ENCODE assay signal across 20 cellular contexts in the genomic region with DNA sequence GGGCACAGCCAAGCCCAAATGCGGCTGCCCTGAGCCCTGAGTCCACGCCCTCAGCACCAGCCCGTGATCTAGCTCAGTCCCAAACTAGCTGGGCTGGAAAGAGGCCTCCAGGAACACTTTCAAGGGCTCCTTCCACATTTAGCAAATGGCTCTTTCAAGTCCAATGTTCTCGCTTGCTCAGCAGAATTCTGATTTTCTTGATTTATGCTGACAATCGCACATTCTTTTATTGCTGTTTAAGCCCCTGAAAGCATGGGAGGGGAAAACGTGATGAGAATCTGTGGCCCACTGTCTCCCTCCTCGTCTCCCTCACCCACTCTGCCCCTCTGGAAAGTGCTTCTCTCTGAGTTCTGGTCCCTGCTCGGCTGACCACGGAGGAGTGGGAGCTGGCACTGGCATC.
DNase-seq lines count a peak whose midpoint lies in the region; ATAC-seq, FAIRE-seq and TF ChIP-seq lines count a peak whose summit lies in the region.
"Had no signal": no experiment of that assay in that cellular context is flagged by ENCODE, and none has a peak within 500 bp of the region (broad histone marks: within the 10 kb centered on the region; RNA-seq: fewer than 3 reads in every experiment).

No MANE protein-coding gene starts in this region.

- peaks cover 2% of the 10 kb centered on the region for H3K27me3 Mint-ChIP-seq in activated CD4-positive, alpha-beta T cell treated with anti-CD3 and anti-CD28 coated beads, Interleukin-2, amount 10 ng/mL, durations not matched to agents 24 days and 14 days

- POLR2A ChIA-PET in HepG2 (lab: Yijun Ruan, JAX): no interaction called here
- POLR2A ChIA-PET in K562 (lab: Yijun Ruan, JAX): no interaction called here

- no peak for TF ChIP-seq EP300 in HepG2 (IDR thresholded peaks at IDR 0.05; ENCODE audit: low read depth in 2 of 2, low read length in 2 of 2)
- TF ChIP-seq EP300 in HepG2 (CRISPR knock-in tag; IDR thresholded peaks at IDR 0.05; ENCODE audit: borderline replicate concordance): no peak
- TF ChIP-seq EP300 in K562 (IDR thresholded peaks at IDR 0.05; ENCODE audit: low read length): no peak

- H3K4me2 ChIP-seq in HepG2 (ENCODE audit: low read depth, low read length) (no peak overlapping the region), K562 (ENCODE audit: insufficient read depth, low read length) (no peak overlapping the region), parathyroid adenoma (ENCODE audit: low read length) (no peak overlapping the region)
- H3K4me2 ChIP-seq: GM23338 had no signal

- H4K20me1 ChIP-seq in HepG2 (ENCODE audit: insufficient read depth, low read length) (no peaks in the 10 kb centered on the region), K562 (replicated peaks; ENCODE audit: control insufficient read depth, insufficient read depth, low read length) (peaks cover 5% of the 10 kb centered on the region; the same call in 1 of the 2 replicates)

- H3K4me3 Mint-ChIP-seq in activated CD4-positive, alpha-beta T cell treated with anti-CD3 and anti-CD28 coated beads, Interleukin-2, amount 10 ng/mL, durations not matched to agents 24 days and 14 days: no peak overlapping the region
- H3K4me3 Mint-ChIP-seq: CD4-positive, alpha-beta memory T cell; GM23338; H9 had no signal

- ATAC-seq in HepG2 (no peak), right lobe of liver (no peak), K562 (no peak), HG03135 (IDR thresholded peaks at IDR 0.05; ENCODE audit: unreplicated experiment) (no peak)
- ATAC-seq: HCT116 had no signal

- 19% methylated on average over 9 of the region's 9 CpGs for WGBS in HepG2 (ENCODE audit: low lambda C conversion rate)
- WGBS in right lobe of liver (ENCODE audit: insufficient coverage, low coverage, low lambda C conversion rate, missing lambda C conversion rate): 44% methylated on average over 5 of the region's 9 CpGs
- WGBS in K562 (ENCODE audit: insufficient coverage, low coverage, missing lambda C conversion rate): 3% methylated on average over 9 of the region's 9 CpGs

- intact Hi-C loops in HepG2 (cut with micrococcal nuclease; ENCODE audit: unreplicated experiment) (no loop called here), right lobe of liver (cut with DNase I) (no loop called here), K562 (cut with micrococcal nuclease) (loop anchor here (5.0 kb wide), 1 partner anchor 310 kb away; no protein-coding TSS in a partner anchor)
- intact Hi-C loops in activated CD4-positive, alpha-beta T cell treated with anti-CD3 and anti-CD28 coated beads, Interleukin-2, amount 10 ng/mL, durations not matched to agents 24 days and 14 days (cut with micrococcal nuclease): no loop called here

- H3K79me2 ChIP-seq in HepG2 (ENCODE audit: insufficient read depth, low read length): no peaks in the 10 kb centered on the region
- H3K79me2 ChIP-seq in K562 (ENCODE audit: control insufficient read depth, insufficient read depth, low read length): no peaks in the 10 kb centered on the region
- no peaks in the 10 kb centered on the region for H3K79me2 ChIP-seq in parathyroid adenoma

- H3K4me3 ChIP-seq in HepG2 (replicated peaks in 1 of 3; ENCODE audit: insufficient read depth in 1 of 3, low read depth in 2 of 3, low read length in 3 of 3): no peak overlapping the region
- no peak overlapping the region for H3K4me3 ChIP-seq in right lobe of liver
- no peak overlapping the region for H3K4me3 ChIP-seq in K562
- no peak overlapping the region for H3K4me3 ChIP-seq in parathyroid adenoma (ENCODE audit: low read depth, low read length)
- H3K4me3 ChIP-seq: GM23338 had no signal

- H3K9me3 Mint-ChIP-seq in activated CD4-positive, alpha-beta T cell treated with anti-CD3 and anti-CD28 coated beads, Interleukin-2, amount 10 ng/mL, durations not matched to agents 24 days and 14 days: no peaks in the 10 kb centered on the region
- H3K9me3 Mint-ChIP-seq: GM23338 had no signal

- no peaks in the 10 kb centered on the region for H3K36me3 Mint-ChIP-seq in activated CD4-positive, alpha-beta T cell treated with anti-CD3 and anti-CD28 coated beads, Interleukin-2, amount 10 ng/mL, durations not matched to agents 24 days and 14 days (ENCODE audit: low read depth)
- H3K36me3 Mint-ChIP-seq: CD4-positive, alpha-beta memory T cell had no signal

- H3K27ac ChIP-seq in HepG2 (ENCODE audit: extremely low read length, insufficient read depth, low read length) (no peak overlapping the region), right lobe of liver (no peak overlapping the region), K562 (ENCODE audit: extremely low read depth, low read depth, low read length) (no peak overlapping the region), parathyroid adenoma (peak overlapping the region; percentile 1)

- no peak for FAIRE-seq in HepG2 (lab: Jason Lieb, UNC)
- FAIRE-seq in K562 (lab: Jason Lieb, UNC): no peak
- FAIRE-seq: GM12891, GM18507 had no signal

- BruUV-seq in HepG2 (replicated peaks; lab: Mats Ljungman, UMichigan) (no TSS peak), K562 (replicated peaks; lab: Mats Ljungman, UMichigan) (no TSS peak)

- CTCF ChIA-PET in HepG2 (lab: Yijun Ruan, JAX; ENCODE audit: low intra/inter-chr PET ratio, low total read pairs): interaction anchor here (3.2 kb wide), 1 partner anchor 308 kb away, joined by 27 read pairs; no protein-coding TSS in a partner anchor
- CTCF ChIA-PET in K562 (lab: Yijun Ruan, JAX; ENCODE audit: low intra/inter-chr PET ratio): interaction anchor here (1.0 kb wide), 1 partner anchor 308 kb away, joined by 4 read pairs; no protein-coding TSS in a partner anchor

- TF ChIP-seq CTCF in HepG2 (CRISPR knock-in tag; IDR thresholded peaks at IDR 0.05) (no peak), right lobe of liver (IDR thresholded peaks at IDR 0.05) (no peak), K562 (IDR thresholded peaks at IDR 0.05 in 2 of 3, conservative IDR thresholded peaks at IDR 0.05 in 1 of 3; ENCODE audit: insufficient read depth in 2 of 3, low read depth in 1 of 3, low read length in 3 of 3) (no peak), parathyroid adenoma (IDR thresholded peaks at IDR 0.05) (no peak)

- TF ChIP-seq RAD21 in HepG2 (CRISPR knock-in tag; IDR thresholded peaks at IDR 0.05) (no peak), K562 (CRISPR knock-in tag; conservative IDR thresholded peaks at IDR 0.05 in 1 of 2, IDR thresholded peaks at IDR 0.05 in 1 of 2) (no peak)

- H3K4me1 ChIP-seq in HepG2 (ENCODE audit: insufficient read depth, low read length) (no peaks in the 10 kb centered on the region), right lobe of liver (no peaks in the 10 kb centered on the region), K562 (replicated peaks in 1 of 2; ENCODE audit: control insufficient read depth in 2 of 2, insufficient read depth in 2 of 2, low read length in 2 of 2) (peaks cover 0 to 12% of the 10 kb centered on the region in 2 experiments; a peak in 3 of 5 replicates), parathyroid adenoma (peaks cover 5% of the 10 kb centered on the region)

- H3K9ac ChIP-seq in HepG2 (ENCODE audit: insufficient read depth, low read depth, low read length): no peak overlapping the region
- no peak overlapping the region for H3K9ac ChIP-seq in K562 (ENCODE audit: insufficient read depth in 1 of 2, low read depth in 2 of 2, low read length in 2 of 2)
- H3K9ac ChIP-seq in parathyroid adenoma: no peak overlapping the region

- H3K9me3 ChIP-seq in HepG2 (ENCODE audit: low read length): no peaks in the 10 kb centered on the region
- H3K9me3 ChIP-seq in right lobe of liver: no peaks in the 10 kb centered on the region
- no peaks in the 10 kb centered on the region for H3K9me3 ChIP-seq in K562 (replicated peaks; ENCODE audit: control insufficient read depth, insufficient read depth, low read depth, low read length)
- no peaks in the 10 kb centered on the region for H3K9me3 ChIP-seq in parathyroid adenoma (ENCODE audit: control insufficient read depth, low read length)

- H3K36me3 ChIP-seq in HepG2 (replicated peaks in 1 of 2; ENCODE audit: control insufficient read depth in 1 of 2, insufficient read depth in 2 of 2, low read length in 2 of 2): no peaks in the 10 kb centered on the region
- no peaks in the 10 kb centered on the region for H3K36me3 ChIP-seq in right lobe of liver
- H3K36me3 ChIP-seq in K562 (ENCODE audit: control insufficient read depth, insufficient read depth, low read length): no peaks in the 10 kb centered on the region
- no peaks in the 10 kb centered on the region for H3K36me3 ChIP-seq in parathyroid adenoma (ENCODE audit: control insufficient read depth, insufficient read depth, low read length)

- H3K27ac Mint-ChIP-seq in activated CD4-positive, alpha-beta T cell treated with anti-CD3 and anti-CD28 coated beads, Interleukin-2, amount 10 ng/mL, durations not matched to agents 24 days and 14 days: no peak overlapping the region
- H3K27ac Mint-ChIP-seq: GM23338, H9 had no signal

- H3K4me1 Mint-ChIP-seq in activated CD4-positive, alpha-beta T cell treated with anti-CD3 and anti-CD28 coated beads, Interleukin-2, amount 10 ng/mL, durations not matched to agents 24 days and 14 days: no peaks in the 10 kb centered on the region
- H3K4me1 Mint-ChIP-seq: CD4-positive, alpha-beta memory T cell had no signal

- no peak for TF ChIP-seq POLR2A in HepG2 (IDR thresholded peaks at IDR 0.05; ENCODE audit: insufficient read depth in 1 of 2, low read depth in 2 of 2, low read length in 2 of 2)
- no peak for TF ChIP-seq POLR2A in right lobe of liver (IDR thresholded peaks at IDR 0.05)
- no peak for TF ChIP-seq POLR2A in K562 (conservative IDR thresholded peaks at IDR 0.05)

- no peak overlapping the region for H2AFZ ChIP-seq in HepG2 (ENCODE audit: low read length)
- no peak overlapping the region for H2AFZ ChIP-seq in K562 (ENCODE audit: low read depth, low read length)
- H2AFZ ChIP-seq in parathyroid adenoma: peak overlapping the region; percentile 7
- H2AFZ ChIP-seq: GM23338 had no signal

- DNase-seq in HepG2 (ENCODE audit: low spot score) (no peak), right lobe of liver (no peak), K562 (ENCODE audit: extremely low read depth in 1 of 4, low spot score in 3 of 4) (no peak)
- DNase-seq in activated CD4-positive, alpha-beta T cell treated with anti-CD3 and anti-CD28 coated beads, Interleukin-2, amount 10 ng/mL, durations not matched to agents 24 days and 14 days: no peak
- DNase-seq in effector CD8-positive, alpha-beta T cell (lab: John Stamatoyannopoulos, UW): no peak
- DNase-seq: 8988T; C1 segment of cervical spinal cord; Calu3; CD4-positive, alpha-beta memory T cell; COR-L47; DMS53; DMS79 treated with DMSO at 0.1 percent for 48 hours; GF-D8 had no signal

- no peaks in the 10 kb centered on the region for H3K9me1 ChIP-seq in K562 (ENCODE audit: control insufficient read depth, insufficient read depth, low read length)

- H3K27me3 ChIP-seq in HepG2 (ENCODE audit: control insufficient read depth in 1 of 2, insufficient read depth in 2 of 2, low read length in 2 of 2) (peaks cover 7 to 53% of the 10 kb centered on the region in 2 experiments; a peak in 4 of 5 replicates), right lobe of liver (no peaks in the 10 kb centered on the region), K562 (ENCODE audit: control insufficient read depth in 2 of 2, insufficient read depth in 2 of 2, low read length in 2 of 2) (peaks cover 14 to 53% of the 10 kb centered on the region in 2 experiments), parathyroid adenoma (ENCODE audit: control insufficient read depth, insufficient read depth, low read length) (no peaks in the 10 kb centered on the region)

- in situ Hi-C loops in HepG2 (cut with HindIII; ENCODE audit: extremely low pct_ligation_motif_present, low pct_unique_long_range_greater_than_20kb): loop anchor here (10.0 kb wide), 1 partner anchor 307 kb away; a partner anchor contains a TSS
- in situ Hi-C loops in K562 (cut with MboI): no loop called here
